ENCODE assay signal across 8 cellular contexts in the genomic region with DNA sequence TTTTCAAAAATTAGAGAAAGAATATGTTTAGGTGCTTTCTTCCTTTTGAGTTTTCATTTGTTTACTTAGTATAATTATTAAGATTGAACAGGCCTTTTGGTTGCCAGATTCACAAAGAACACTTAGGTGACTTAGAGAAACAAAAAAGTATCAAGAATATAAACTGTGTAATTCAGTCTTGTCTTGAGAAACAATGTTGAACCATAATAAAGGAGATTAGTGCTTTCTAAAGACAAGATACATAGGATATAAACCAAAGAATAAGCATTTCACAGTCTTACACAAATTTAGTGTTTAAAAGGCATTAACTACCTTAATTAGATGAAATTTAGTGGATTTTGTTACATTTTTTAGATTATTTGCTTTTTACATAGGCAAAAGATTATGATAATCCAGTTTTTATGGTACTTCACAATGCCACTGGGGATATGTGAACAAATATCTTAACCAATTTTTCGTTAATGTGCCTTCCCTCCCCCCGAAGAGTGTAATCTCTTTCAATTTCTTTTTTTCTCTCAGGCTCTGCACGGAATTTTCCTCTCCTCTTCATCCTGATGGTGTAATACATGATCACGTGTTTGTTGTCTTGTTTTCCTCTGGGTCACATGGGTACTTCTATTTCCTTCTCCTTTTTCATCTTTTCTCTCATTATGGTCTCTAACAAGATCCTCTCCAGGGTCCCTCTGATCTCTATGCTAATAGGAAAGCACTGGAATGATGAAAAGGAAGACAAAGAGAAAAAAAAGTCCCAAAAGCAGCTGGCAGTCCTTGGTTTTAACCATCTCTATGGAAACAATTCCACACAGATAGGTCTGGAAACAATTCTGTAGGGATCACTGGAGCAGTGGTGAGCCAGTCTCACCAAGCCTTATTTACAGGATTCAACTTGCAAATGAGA. TPM values are rescaled to one million over a fixed set of nuclear protein-coding genes. Genes with fewer than 3 reads are reported as not detected.
DNase-seq lines count a peak whose midpoint lies in the region; ATAC-seq and TF ChIP-seq lines count a peak whose summit lies in the region.

No MANE protein-coding gene starts in this region.

- peaks cover 14% of the 10 kb centered on the region for H3K36me3 Mint-ChIP-seq in activated CD4-positive, alpha-beta T cell treated with anti-CD3 and anti-CD28 coated beads, Interleukin-2, amount 10 ng/mL, durations not matched to agents 7 days and 5 days (ENCODE audit: low read depth)

- peak overlapping the region; percentile 23 to 81 (median 46) for H3K9ac ChIP-seq in subcutaneous abdominal adipose tissue (ENCODE audit: low read length in 5 of 5)

- no peak for TF ChIP-seq CTCF in ascending aorta (IDR thresholded peaks at IDR 0.05)

- no peak for ATAC-seq in HG03354 (IDR thresholded peaks at IDR 0.05; ENCODE audit: poor library complexity, severe bottlenecking, unreplicated experiment)
- no peak for ATAC-seq in GM19452 (IDR thresholded peaks at IDR 0.05; ENCODE audit: unreplicated experiment)

- CTCF ChIA-PET in activated CD4-positive, alpha-beta T cell treated with anti-CD3 and anti-CD28 coated beads, Interleukin-2, amount 10 ng/mL, durations not matched to agents 7 days and 5 days (lab: Charles Lee), result interaction anchor here (0.7 to 1.3 kb wide), 2 partner anchors 20 to 374 kb away, joined by 4 to 5 read pairs; no protein-coding TSS in a partner anchor

- peak overlapping the region; percentile 25 for H3K4me3 Mint-ChIP-seq in activated CD4-positive, alpha-beta T cell treated with anti-CD3 and anti-CD28 coated beads, Interleukin-2, amount 10 ng/mL, durations not matched to agents 7 days and 5 days

- H3K4me3 ChIP-seq in ascending aorta (peak overlapping the region in 1 of 2 donors; percentile 32), subcutaneous abdominal adipose tissue (ENCODE audit: low read depth in 1 of 5, low read length in 5 of 5) (peak overlapping the region; percentile 4 to 58 (median 33))

- H3K4me1 ChIP-seq in ascending aorta (peaks cover 0 to 2% of the 10 kb centered on the region in 2 donors), subcutaneous abdominal adipose tissue (ENCODE audit: control insufficient read depth in 5 of 5, insufficient read depth in 5 of 5, low read length in 5 of 5) (peaks cover 3 to 37% (median 33%) of the 10 kb centered on the region in 5 donors)

- peaks cover 28% of the 10 kb centered on the region for H3K4me1 Mint-ChIP-seq in activated CD4-positive, alpha-beta T cell treated with anti-CD3 and anti-CD28 coated beads, Interleukin-2, amount 10 ng/mL, durations not matched to agents 7 days and 5 days

- peak overlapping the region; percentile 60 for H3K27ac Mint-ChIP-seq in activated CD4-positive, alpha-beta T cell treated with anti-CD3 and anti-CD28 coated beads, Interleukin-2, amount 10 ng/mL, durations not matched to agents 7 days and 5 days

- H3K27ac ChIP-seq in ascending aorta (peak overlapping the region; percentile 52 to 100), subcutaneous abdominal adipose tissue (ENCODE audit: low read depth, low read length) (peak overlapping the region; percentile 98)

- POLR2A ChIA-PET in activated CD4-positive, alpha-beta T cell treated with anti-CD3 and anti-CD28 coated beads, Interleukin-2, amount 10 ng/mL, durations not matched to agents 7 days and 5 days (lab: Charles Lee), result no interaction called here

- no peaks in the 10 kb centered on the region for H3K27me3 Mint-ChIP-seq in activated CD4-positive, alpha-beta T cell treated with anti-CD3 and anti-CD28 coated beads, Interleukin-2, amount 10 ng/mL, durations not matched to agents 7 days and 5 days

- no peaks in the 10 kb centered on the region for H3K36me3 ChIP-seq in ascending aorta
- no peaks in the 10 kb centered on the region for H3K36me3 ChIP-seq in subcutaneous abdominal adipose tissue (ENCODE audit: control insufficient read depth in 5 of 5, insufficient read depth in 5 of 5, low read length in 5 of 5)

- H3K9me3 ChIP-seq in ascending aorta (no peaks in the 10 kb centered on the region), subcutaneous abdominal adipose tissue (ENCODE audit: control insufficient read depth in 5 of 5, low read length in 5 of 5) (no peaks in the 10 kb centered on the region)

- DNase-seq in activated CD4-positive, alpha-beta T cell treated with anti-CD3 and anti-CD28 coated beads, Interleukin-2, amount 10 ng/mL, durations not matched to agents 7 days and 5 days, result no peak
- DNase-seq in activated CD4-positive, alpha-beta T cell treated with anti-CD3 and anti-CD28 coated beads, Interleukin-2, amount 50 U/mL, for 1 hour, result no peak
- DNase-seq in NCI-H2171 (lab: John Stamatoyannopoulos, UW), result peak; percentile 41
- DNase-seq in ascending aorta (ENCODE audit: low spot score in 2 of 2), result no peak
- peak; percentile 94 for DNase-seq in inferior parietal cortex (ENCODE audit: extremely low spot score)

- H3K27me3 ChIP-seq in ascending aorta, result no peaks in the 10 kb centered on the region
- H3K27me3 ChIP-seq in subcutaneous abdominal adipose tissue (ENCODE audit: control insufficient read depth in 5 of 5, insufficient read depth in 4 of 5, low read length in 5 of 5), result no peaks in the 10 kb centered on the region

- intact Hi-C loops in ascending aorta (cut with DNase I), result no loop called here

- no peaks in the 10 kb centered on the region for H3K9me3 Mint-ChIP-seq in activated CD4-positive, alpha-beta T cell treated with anti-CD3 and anti-CD28 coated beads, Interleukin-2, amount 10 ng/mL, durations not matched to agents 7 days and 5 days

RNA-seq across cellular contexts. Expression of a gene that starts 3.7 kb away (rescaled TPM):
- 100 to 1,000 TPM in 1 of 2 experiments, 10 to 100 TPM in 1; 99.6 to 117 TPM for total RNA-seq in activated CD4-positive, alpha-beta T cell treated with anti-CD3 and anti-CD28 coated beads, Interleukin-2, amount 10 ng/mL, durations not matched to agents 7 days and 5 days
- 12.6 TPM for total RNA-seq in ascending aorta

RNA-seq across cellular contexts. Expression of a gene that starts 4.6 kb away (rescaled TPM):
- total RNA-seq in activated CD4-positive, alpha-beta T cell treated with anti-CD3 and anti-CD28 coated beads, Interleukin-2, amount 10 ng/mL, durations not matched to agents 7 days and 5 days, result 1 to 10 TPM; 1.6 to 2.0 TPM
- 0.32 TPM for total RNA-seq in ascending aorta

Comparison
In these comparisons a context has a peak if more than half of its experiments do, and no peak if none do; other contexts are left out.
1. DNase-seq: peak in NCI-H2171 (single experiment) and inferior parietal cortex (single experiment); none in activated CD4-positive, alpha-beta T cell treated with anti-CD3 and anti-CD28 coated beads, Interleukin-2, amount 10 ng/mL, durations not matched to agents 7 days and 5 days (single experiment), activated CD4-positive, alpha-beta T cell treated with anti-CD3 and anti-CD28 coated beads, Interleukin-2, amount 50 U/mL, for 1 hour (single experiment) and ascending aorta (0 of 2).